1 cellular context compared by ENCODE assay signal in genomic region chr4:110211007-110211769, GRCh38.
TF ChIP-seq lines count a peak whose summit lies in the region.

No MANE protein-coding gene starts in this region.

TF ChIP-seq in HEK293, 187 proteins besides CTCF, POLR2A, EP300 and RAD21 (continued from another document):
- TF ChIP-seq ZNF146 (tag by site-specific recombination; IDR thresholded peaks at IDR 0.05) (no peak), ZNF280C (tag by site-specific recombination; IDR thresholded peaks at IDR 0.05) (no peak), ZNF239 (tag by site-specific recombination; IDR thresholded peaks at IDR 0.05) (no peak), ZNF660 (tag by site-specific recombination; IDR thresholded peaks at IDR 0.05) (no peak), ZNF645 (tag by site-specific recombination; IDR thresholded peaks at IDR 0.05) (no peak), ZNF433 (tag by site-specific recombination; IDR thresholded peaks at IDR 0.05; ENCODE audit: low read depth) (peak; percentile 57; the same call in 1 of the 2 replicates), SP2 (tag by site-specific recombination; IDR thresholded peaks at IDR 0.05) (no peak), ZBTB20 (tag by site-specific recombination; IDR thresholded peaks at IDR 0.05) (no peak), ZNF76 (tag by site-specific recombination; IDR thresholded peaks at IDR 0.05; ENCODE audit: borderline replicate concordance, low read depth) (no peak), KLF16 (tag by site-specific recombination; IDR thresholded peaks at IDR 0.05) (no peak), ZNF664 (tag by site-specific recombination; IDR thresholded peaks at IDR 0.05) (peak; percentile 44; the same call in 1 of the 2 replicates), ZNF148 (tag by site-specific recombination; IDR thresholded peaks at IDR 0.05; ENCODE audit: borderline replicate concordance) (no peak)
